ENCODE assay signal across 13 cellular contexts in the genomic region with DNA sequence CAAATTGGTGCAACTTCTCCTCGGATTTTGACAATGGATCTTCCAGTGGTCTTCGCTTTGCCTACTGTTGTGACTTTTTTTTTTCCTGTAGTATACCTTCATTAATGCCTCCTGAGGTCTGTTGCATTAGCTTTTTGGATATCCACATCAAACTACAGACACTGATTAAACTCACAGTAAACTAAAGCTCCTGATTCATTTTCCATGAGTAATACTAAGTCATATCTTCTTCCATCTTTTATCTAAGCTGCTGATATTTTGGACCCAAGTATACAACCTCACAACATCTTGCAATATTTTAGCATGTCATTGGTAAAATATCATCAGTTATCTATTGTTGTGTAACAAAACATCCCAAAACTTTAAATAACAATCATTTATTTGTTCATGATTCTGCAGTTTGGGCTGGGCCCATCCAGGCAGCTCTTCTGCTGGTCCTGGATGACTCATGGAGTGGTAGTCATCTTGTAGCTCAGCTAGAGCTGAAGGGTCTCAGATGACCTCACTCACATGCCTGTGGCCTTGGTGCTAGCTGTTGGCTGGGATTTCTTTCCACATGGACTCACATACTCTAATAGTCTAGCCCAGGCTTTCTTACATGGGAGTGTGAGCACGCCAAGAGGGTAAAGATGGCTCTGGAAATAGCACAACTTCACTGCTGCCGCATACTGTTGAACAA.
A peak's percentile ranks its signal among the peaks of the same experiment; 100 is the strongest.
DNase-seq lines count a peak whose midpoint lies in the region; ATAC-seq and TF ChIP-seq lines count a peak whose summit lies in the region.
"Had no signal": no experiment of that assay in that cellular context is flagged by ENCODE, and none has a peak within 500 bp of the region (broad histone marks: within the 10 kb centered on the region; RNA-seq: fewer than 3 reads in every experiment).

No MANE protein-coding gene starts in this region.

- DNase-seq in GM04504 (ENCODE audit: low read depth) (peak; percentile 81), RWPE1 (ENCODE audit: low spot score) (peak; percentile 38), fibroblast of peridontal ligament (ENCODE audit: extremely low read depth) (peak; percentile 74), skeletal muscle cell (ENCODE audit: low read depth) (peak; percentile 56), cortex of kidney (lab: John Stamatoyannopoulos, UW) (no peak), NCI-H2196 treated with DMSO at 0.1 percent for 48 hours (lab: John Stamatoyannopoulos, UW; ENCODE audit: unreplicated experiment) (no peak)
- DNase-seq: activated CD4-positive, alpha-beta memory T cell treated with anti-CD3 and anti-CD28 coated beads, Interleukin-2, amount 10 ng/mL, durations not matched to agents 7 days and 5 days; activated effector memory CD4-positive, alpha-beta T cell treated with anti-CD3 and anti-CD28 coated beads, Interleukin-2, amount 50 U/mL, for 16 hours; left cardiac atrium; natural killer cell had no signal

- TF ChIP-seq CTCF in RWPE1 (conservative IDR thresholded peaks at IDR 0.05; ENCODE audit: low read depth), result no peak

- POLR2A ChIA-PET in RWPE1 (lab: Yijun Ruan, JAX; ENCODE audit: low non-redundant PET), result no interaction called here

- H3K4me3 ChIP-seq in skeletal muscle cell (ENCODE audit: low read depth, low read length), result no peak overlapping the region
- H3K4me3 ChIP-seq: thoracic aorta had no signal

- H3K27ac ChIP-seq in RWPE1, result no peak overlapping the region
- H3K27ac ChIP-seq: thoracic aorta had no signal

- CTCF ChIA-PET in RWPE1 (lab: Yijun Ruan, JAX), result no interaction called here

- ATAC-seq in HG02885 (IDR thresholded peaks at IDR 0.05; ENCODE audit: poor library complexity, unreplicated experiment) (no peak), GM19023 (IDR thresholded peaks at IDR 0.05; ENCODE audit: unreplicated experiment) (no peak)
- ATAC-seq: natural killer cell had no signal

Comparison
In these comparisons a context has a peak if more than half of its experiments do, and no peak if none do; other contexts are left out.
1. DNase-seq: peak in GM04504 (single experiment), RWPE1 (single experiment), fibroblast of peridontal ligament (single experiment) and skeletal muscle cell (single experiment); none in cortex of kidney (single experiment) and NCI-H2196 treated with DMSO at 0.1 percent for 48 hours (single experiment).